In the genomic region with DNA sequence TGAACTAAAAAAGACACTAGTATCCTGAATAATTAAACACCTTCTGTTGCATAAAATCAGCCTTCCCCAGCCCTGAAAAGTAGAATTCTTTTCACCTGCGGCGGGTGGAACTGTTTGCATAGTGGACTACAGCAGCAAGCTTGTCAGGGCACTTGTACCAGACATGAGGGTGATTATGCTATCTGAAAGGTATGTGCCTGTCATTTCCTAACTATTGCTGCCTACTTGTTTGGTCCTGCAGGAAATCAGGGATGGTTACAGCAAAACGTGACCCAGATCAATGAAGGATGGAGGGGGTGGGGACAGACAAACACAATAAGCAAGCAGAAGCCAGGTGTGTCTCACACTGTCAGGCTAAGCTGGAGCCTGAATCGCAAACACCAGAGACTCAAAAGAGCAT, we compare ENCODE assay signal across 20 cellular contexts.
DNase-seq lines count a peak whose midpoint lies in the region; ATAC-seq and TF ChIP-seq lines count a peak whose summit lies in the region.
"Had no signal": no experiment of that assay in that cellular context is flagged by ENCODE, and none has a peak within 500 bp of the region (broad histone marks: within the 10 kb centered on the region; RNA-seq: fewer than 3 reads in every experiment).

No MANE protein-coding gene starts in this region.

- H3K36me3 Mint-ChIP-seq in Calu3 (ENCODE audit: insufficient read depth, unreplicated experiment): no peaks in the 10 kb centered on the region
- H3K36me3 Mint-ChIP-seq: CD14-positive monocyte had no signal

- H3K27me3 ChIP-seq in lung (ENCODE audit: control insufficient read depth, insufficient read depth): no peaks in the 10 kb centered on the region
- H3K27me3 ChIP-seq: cardiac muscle cell, esophagus muscularis mucosa had no signal

- H3K9me3 ChIP-seq in lung (ENCODE audit: control insufficient read depth in 2 of 2, insufficient read depth in 1 of 2, low read length in 1 of 2): peaks cover 0 to 2% of the 10 kb centered on the region in 2 donors
- no peaks in the 10 kb centered on the region for H3K9me3 ChIP-seq in mucosa of descending colon

- TF ChIP-seq CTCF in Calu3 (IDR thresholded peaks at IDR 0.05; ENCODE audit: unreplicated experiment) (no peak), RWPE1 (conservative IDR thresholded peaks at IDR 0.05; ENCODE audit: low read depth) (no peak), lung (IDR thresholded peaks at IDR 0.05; ENCODE audit: control extremely low read depth, extremely low read depth) (no peak), mucosa of descending colon (IDR thresholded peaks at IDR 0.05) (no peak)

- H3K36me3 ChIP-seq in lung (ENCODE audit: control insufficient read depth in 2 of 2, insufficient read depth in 2 of 2, low read length in 2 of 2): no peaks in the 10 kb centered on the region
- no peaks in the 10 kb centered on the region for H3K36me3 ChIP-seq in mucosa of descending colon (ENCODE audit: low read depth)
- H3K36me3 ChIP-seq: cardiac muscle cell, esophagus muscularis mucosa had no signal

- peaks cover 26% of the 10 kb centered on the region for H3K27me3 Mint-ChIP-seq in Calu3 (ENCODE audit: unreplicated experiment)

- H3K4me3 Mint-ChIP-seq in Calu3 (ENCODE audit: low read depth, unreplicated experiment): no peak overlapping the region
- H3K4me3 Mint-ChIP-seq: CD14-positive monocyte, HFFc6 had no signal

- ATAC-seq in lung (ENCODE audit: insufficient read depth, low FRiP score) (no peak), GM21390 (IDR thresholded peaks at IDR 0.05; ENCODE audit: unreplicated experiment) (no peak), mucosa of descending colon (no peak)

- WGBS in lung, 2 donors: 61 to 87% methylated on average over 4 of the region's 4 CpGs

- CTCF ChIA-PET in Calu3 (lab: Charles Lee): interaction anchor here (0.7 kb wide), 1 partner anchor 1520 kb away, joined by 3 read pairs; no protein-coding TSS in a partner anchor
- CTCF ChIA-PET in RWPE1 (lab: Yijun Ruan, JAX): no interaction called here

- DNase-seq in Calu3: peak; percentile 4
- peak; percentile 56 for DNase-seq in NCI-H1417 treated with DMSO at 0.1 percent for 48 hours (lab: John Stamatoyannopoulos, UW)
- peak; percentile 93 for DNase-seq in RWPE1 (ENCODE audit: low spot score)
- DNase-seq in lung (ENCODE audit: low spot score): peak; percentile 31
- DNase-seq in activated T-cell treated with anti-CD3 and anti-CD28 coated beads for 4 hours: no peak
- DNase-seq in mucosa of descending colon: no peak
- DNase-seq in caudate nucleus (lab: John Stamatoyannopoulos, UW): no peak
- DNase-seq: ACHN; activated CD4-positive, alpha-beta T cell treated with anti-CD3 and anti-CD28 coated beads for 4 hours; activated effector memory CD4-positive, alpha-beta T cell treated with anti-CD3 and anti-CD28 coated beads, Interleukin-2, amount 50 U/mL, for 16 hours; DND-41; HFFc6; KG1; MV-4-11; stimulated activated CD4-positive, alpha-beta T cell treated with anti-CD3 and anti-CD28 coated beads, Interleukin-12 subunit alpha, Interleukin-12 subunit beta, amount 100 ng/mL, for 4 hours; stimulated activated CD8-positive, alpha-beta memory T cell treated with anti-CD3 and anti-CD28 coated beads, Interleukin-4, amount 100 ng/mL, for 48 hours had no signal

- intact Hi-C loops in Calu3 (cut with micrococcal nuclease; ENCODE audit: unreplicated experiment): no loop called here
- intact Hi-C loops in mucosa of descending colon (cut with DNase I, micrococcal nuclease): no loop called here

- POLR2A ChIA-PET in RWPE1 (lab: Yijun Ruan, JAX; ENCODE audit: low non-redundant PET): no interaction called here

- peaks cover 7% of the 10 kb centered on the region for H3K4me1 Mint-ChIP-seq in Calu3 (ENCODE audit: low read depth, unreplicated experiment)

- H3K27ac ChIP-seq in RWPE1: peak overlapping the region; percentile 60; the same call in 1 of the 2 replicates
- no peak overlapping the region for H3K27ac ChIP-seq in lung (ENCODE audit: low read depth in 1 of 2, low read length in 1 of 2)
- H3K27ac ChIP-seq in caudate nucleus (ENCODE audit: low read depth, low read length): no peak overlapping the region
- H3K27ac ChIP-seq: cardiac muscle cell, esophagus muscularis mucosa had no signal

- H3K9me3 Mint-ChIP-seq in Calu3 (ENCODE audit: low read depth, unreplicated experiment): peaks cover 3% of the 10 kb centered on the region
- H3K9me3 Mint-ChIP-seq: HFFc6 had no signal

- no TSS peak for BruUV-seq in Calu3 (replicated peaks; lab: Mats Ljungman, UMichigan)

- H3K4me1 ChIP-seq in lung (ENCODE audit: control insufficient read depth in 2 of 2, insufficient read depth in 2 of 2, low read length in 2 of 2) (peaks cover 0 to 3% of the 10 kb centered on the region in 2 donors), mucosa of descending colon (ENCODE audit: low read depth) (no peaks in the 10 kb centered on the region)
- H3K4me1 ChIP-seq: esophagus muscularis mucosa had no signal

- no peak overlapping the region for H3K27ac Mint-ChIP-seq in Calu3 (ENCODE audit: unreplicated experiment)
- H3K27ac Mint-ChIP-seq: CD14-positive monocyte, HFFc6 had no signal

- H3K4me3 ChIP-seq in lung (no peak overlapping the region), mucosa of descending colon (no peak overlapping the region)
- H3K4me3 ChIP-seq: cardiac muscle cell, esophagus muscularis mucosa had no signal

Comparison
In these comparisons a context has a peak if more than half of its experiments do, and no peak if none do; other contexts are left out.
1. DNase-seq: peak in Calu3 (single experiment), NCI-H1417 treated with DMSO at 0.1 percent for 48 hours (single experiment), RWPE1 (single experiment) and lung (single experiment); none in activated T-cell treated with anti-CD3 and anti-CD28 coated beads for 4 hours (single experiment), mucosa of descending colon (0 of 3) and caudate nucleus (0 of 61).